In the genomic region with DNA sequence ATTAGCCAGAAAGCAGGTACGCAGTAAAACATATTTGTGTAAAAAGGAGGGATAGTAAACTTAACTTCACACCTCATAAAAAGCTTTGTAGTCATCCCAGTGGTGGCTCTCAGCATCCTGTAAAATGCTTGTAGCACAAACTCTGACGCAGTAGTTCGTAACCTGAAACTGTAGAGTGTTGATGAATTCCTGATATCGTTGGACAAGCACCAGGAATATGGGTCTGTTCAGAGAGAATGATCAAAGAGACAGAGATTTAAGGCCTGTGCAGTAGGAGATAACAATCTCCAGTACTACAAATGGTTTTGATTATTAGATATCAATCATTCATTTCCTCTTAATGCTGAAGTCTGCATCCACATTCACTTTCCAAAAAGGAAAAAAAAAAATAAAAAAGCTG, we compare ENCODE assay signal across 11 cellular contexts.
A peak's percentile ranks its signal among the peaks of the same experiment; 100 is the strongest.
DNase-seq lines count a peak whose midpoint lies in the region; TF ChIP-seq lines count a peak whose summit lies in the region.
"Had no signal": no experiment of that assay in that cellular context is flagged by ENCODE, and none has a peak within 500 bp of the region (broad histone marks: within the 10 kb centered on the region; RNA-seq: fewer than 3 reads in every experiment).

No MANE protein-coding gene starts in this region.

- no peak for TF ChIP-seq POLR2A in erythroblast (IDR thresholded peaks at IDR 0.05; ENCODE audit: low read length)

- no peak for TF ChIP-seq CTCF in VCaP (conservative IDR thresholded peaks at IDR 0.05)

- DNase-seq in EL (peak; percentile 28), NCI-H146 treated with DMSO at 0.1 percent for 48 hours (lab: John Stamatoyannopoulos, UW; ENCODE audit: unreplicated experiment) (peak; percentile 33), skeletal muscle cell (ENCODE audit: low read depth) (peak; percentile 82), NCI-H446 (lab: John Stamatoyannopoulos, UW) (no peak), erythroblast (lab: John Stamatoyannopoulos, UW) (no peak)
- DNase-seq in activated T-cell treated with anti-CD3 and anti-CD28 coated beads, Interleukin-2, amount 50 U/mL, for 1 hour = no peak
- no peak for DNase-seq in activated CD4-positive, alpha-beta T cell treated with anti-CD3 and anti-CD28 coated beads, Interleukin-2, amount 50 U/mL, for 48 hours
- DNase-seq: activated CD4-positive, alpha-beta T cell treated with anti-CD3 and anti-CD28 coated beads for 48 hours; T-cell had no signal

- H3K4me3 ChIP-seq in skeletal muscle cell (ENCODE audit: low read depth, low read length) = no peak overlapping the region
- H3K4me3 ChIP-seq: thoracic aorta had no signal

- peak overlapping the region; percentile 78; the same call in 1 of the 2 replicates for H3K27ac ChIP-seq in VCaP
- H3K27ac ChIP-seq: thoracic aorta had no signal

Comparison
In these comparisons a context has a peak if more than half of its experiments do, and no peak if none do; other contexts are left out.
1. DNase-seq: peak in EL (single experiment), NCI-H146 treated with DMSO at 0.1 percent for 48 hours (single experiment) and skeletal muscle cell (single experiment); none in NCI-H446 (0 of 2), activated T-cell treated with anti-CD3 and anti-CD28 coated beads, Interleukin-2, amount 50 U/mL, for 1 hour (single experiment), activated CD4-positive, alpha-beta T cell treated with anti-CD3 and anti-CD28 coated beads, Interleukin-2, amount 50 U/mL, for 48 hours (0 of 2) and erythroblast (0 of 2).